Comparison of ENCODE assay signal across 11 cellular contexts in the genomic region with DNA sequence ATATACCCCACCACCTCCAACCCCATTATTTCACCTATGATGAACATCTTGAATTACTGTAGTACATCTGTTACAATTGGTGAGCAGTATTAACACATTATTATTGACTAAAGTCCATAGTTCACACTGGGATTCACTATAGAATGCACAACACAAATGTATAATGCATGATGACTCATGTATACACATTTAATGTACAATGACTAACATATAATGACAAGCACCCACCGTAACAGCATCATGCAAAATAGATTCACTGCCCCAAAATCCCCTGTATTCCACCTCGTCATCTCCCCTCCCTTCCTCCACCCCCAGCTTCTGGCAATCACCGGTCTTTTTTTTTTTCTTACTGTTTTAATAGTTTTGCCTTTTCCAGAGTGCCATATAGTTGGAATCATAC.
A peak's percentile ranks its signal among the peaks of the same experiment; 100 is the strongest.
DNase-seq lines count a peak whose midpoint lies in the region; ATAC-seq and TF ChIP-seq lines count a peak whose summit lies in the region.
"Had no signal": no experiment of that assay in that cellular context is flagged by ENCODE, and none has a peak within 500 bp of the region (broad histone marks: within the 10 kb centered on the region; RNA-seq: fewer than 3 reads in every experiment).

No MANE protein-coding gene starts in this region.

- peaks cover 2% of the 10 kb centered on the region for H3K4me1 ChIP-seq in RWPE2 (ENCODE audit: insufficient read depth, poor library complexity, severe bottlenecking)

- no peak overlapping the region for H3K27ac ChIP-seq in RWPE2 (ENCODE audit: poor library complexity, severe bottlenecking)

- no peaks in the 10 kb centered on the region for H3K36me3 ChIP-seq in RWPE2 (ENCODE audit: low read depth)

- H3K27me3 ChIP-seq in RWPE2 (ENCODE audit: insufficient read depth, poor library complexity, severe bottlenecking) = no peaks in the 10 kb centered on the region

- DNase-seq in activated T-cell treated with anti-CD3 and anti-CD28 coated beads for 48 hours (ENCODE audit: low read depth) (peak; percentile 37), RWPE2 (ENCODE audit: low spot score) (no peak), NCI-H187 treated with DMSO at 0.1 percent for 48 hours (lab: John Stamatoyannopoulos, UW) (no peak), D341Med (ENCODE audit: low spot score) (no peak)
- no peak for DNase-seq in activated T-cell treated with anti-CD3 and anti-CD28 coated beads, Interleukin-2, amount 50 U/mL, for 1 hour
- DNase-seq in stimulated activated CD4-positive, alpha-beta T cell treated with anti-CD3 and anti-CD28 coated beads, Interleukin-4, amount 100 ng/mL, for 24 hours = peak; percentile 72
- DNase-seq: AML-193, left cardiac atrium had no signal

- no peaks in the 10 kb centered on the region for H3K9me3 ChIP-seq in RWPE2 (ENCODE audit: severe bottlenecking)

- H3K4me3 ChIP-seq in RWPE2 (ENCODE audit: severe bottlenecking) = no peak overlapping the region

- TF ChIP-seq CTCF in RWPE2 (IDR thresholded peaks at IDR 0.05; ENCODE audit: poor library complexity, severe bottlenecking) = no peak

- ATAC-seq in HG02763 (IDR thresholded peaks at IDR 0.05; ENCODE audit: unreplicated experiment) (peak; percentile 48), RWPE2 (ENCODE audit: low read depth) (peak; percentile 58; the same call in 1 of the 3 replicates), GM18517 (IDR thresholded peaks at IDR 0.05; ENCODE audit: unreplicated experiment) (no peak)
- ATAC-seq: left cardiac atrium, Panc1 had no signal

Comparison
In these comparisons a context has a peak if more than half of its experiments do, and no peak if none do; other contexts are left out.
1. DNase-seq: peak in activated T-cell treated with anti-CD3 and anti-CD28 coated beads for 48 hours (single experiment) and stimulated activated CD4-positive, alpha-beta T cell treated with anti-CD3 and anti-CD28 coated beads, Interleukin-4, amount 100 ng/mL, for 24 hours (single experiment); none in activated T-cell treated with anti-CD3 and anti-CD28 coated beads, Interleukin-2, amount 50 U/mL, for 1 hour (single experiment), RWPE2 (single experiment), NCI-H187 treated with DMSO at 0.1 percent for 48 hours (single experiment) and D341Med (single experiment).